7 cellular contexts compared by ENCODE assay signal in genomic region chr11:86081465-86081864, GRCh38.
"Had no signal": no experiment of that assay in that cellular context is flagged by ENCODE, and none has a peak within 500 bp of the region (broad histone marks: within the 10 kb centered on the region; RNA-seq: fewer than 3 reads in every experiment).

No MANE protein-coding gene starts in this region.

- H3K9me3 Mint-ChIP-seq: GM23338, H9 had no signal

- H2AFZ ChIP-seq: GM23338 had no signal

- DNase-seq: H9, HCEC 1CT, KBM-7 had no signal

- H3K4me3 ChIP-seq: GM23338 had no signal

- H3K4me2 ChIP-seq: GM23338 had no signal

- H3K27me3 Mint-ChIP-seq: IgD-negative memory B cell had no signal

- H3K27ac Mint-ChIP-seq: GM23338, H9, IgD-negative memory B cell had no signal

- ATAC-seq: GM23338, HepG2 had no signal

- H3K4me3 Mint-ChIP-seq: GM23338, H9, IgD-negative memory B cell had no signal

- H3K4me1 Mint-ChIP-seq: GM23338, H9, IgD-negative memory B cell had no signal

- H3K27ac ChIP-seq: HL-60 had no signal
